In the genomic region with DNA sequence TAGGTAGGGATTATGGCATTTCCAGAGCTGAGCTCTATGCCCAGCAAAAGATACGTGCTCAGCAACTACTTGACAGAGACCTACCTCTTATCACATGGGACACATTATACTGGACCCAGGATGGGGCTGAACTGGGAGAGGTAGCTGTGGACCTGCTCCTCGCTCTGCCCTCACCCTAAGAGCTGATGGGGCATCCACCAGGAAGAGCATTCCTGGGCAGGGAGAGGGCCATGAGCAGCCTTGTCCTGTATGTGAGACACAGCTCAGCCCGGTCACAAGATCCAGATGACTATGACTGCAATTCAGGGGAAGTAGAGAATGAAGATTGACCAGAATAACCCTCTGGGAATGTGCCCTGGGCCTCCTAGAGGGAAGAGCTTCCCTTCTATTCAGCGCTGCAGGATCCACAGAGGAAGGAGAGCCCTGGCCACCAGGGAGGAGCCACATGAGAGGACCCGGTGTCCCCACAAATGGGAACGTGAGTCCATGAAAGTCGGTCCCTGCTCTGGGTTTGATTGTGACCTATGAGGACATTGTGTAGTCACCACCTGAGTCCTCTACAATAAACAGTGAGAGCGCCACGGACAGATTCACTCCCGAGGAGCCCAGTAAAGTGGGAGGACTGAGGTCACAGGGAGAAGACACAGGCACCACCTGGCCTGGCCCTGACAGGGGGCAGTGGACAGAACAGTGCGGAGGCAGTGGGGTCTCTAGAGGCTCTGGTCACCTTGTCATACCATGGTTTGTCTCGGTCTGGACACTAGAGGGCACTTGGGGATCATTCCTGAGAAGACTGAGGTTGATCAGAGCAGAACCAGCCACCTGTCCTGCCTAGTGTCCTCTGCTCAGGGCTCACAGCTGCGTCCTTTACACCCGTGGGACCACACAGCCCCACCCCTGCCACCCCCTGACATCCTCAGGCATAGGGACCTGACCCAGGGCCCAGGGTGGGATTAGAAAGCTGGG, we compare ENCODE assay signal across 8 cellular contexts.
DNase-seq lines count a peak whose midpoint lies in the region; ATAC-seq and TF ChIP-seq lines count a peak whose summit lies in the region.

No MANE protein-coding gene starts in this region.

- H3K4me3 ChIP-seq in OCI-LY7 (ENCODE audit: low read depth, low read length, poor library complexity, severe bottlenecking) = no peak overlapping the region
- H3K4me3 ChIP-seq in endodermal cell (ENCODE audit: low read length) = no peak overlapping the region

- H3K9me2 ChIP-seq in OCI-LY7 (ENCODE audit: insufficient read depth, low read length) = no peaks in the 10 kb centered on the region

- H3K4me2 ChIP-seq in OCI-LY7 (ENCODE audit: low read length) = peak overlapping the region; percentile 67

- peaks cover 99% of the 10 kb centered on the region for H3K27me3 Mint-ChIP-seq in endodermal cell (ENCODE audit: insufficient read depth)

- TF ChIP-seq CTCF in C4-2B (conservative IDR thresholded peaks at IDR 0.05) (peak; percentile 70), GM20000 (IDR thresholded peaks at IDR 0.05; ENCODE audit: extremely low read depth, missing control alignments) (peak; percentile 49), OCI-LY7 (conservative IDR thresholded peaks at IDR 0.05; ENCODE audit: low read length) (peak; percentile 85), endodermal cell (conservative IDR thresholded peaks at IDR 0.05) (peak; percentile 70), omental fat pad (IDR thresholded peaks at IDR 0.05) (no peak)

- intact Hi-C loops in OCI-LY7 (cut with micrococcal nuclease; ENCODE audit: unreplicated experiment) = loop anchor here (1.0 kb wide), 1 partner anchor 54 kb away; no protein-coding TSS in a partner anchor

- peaks cover 92% of the 10 kb centered on the region for H3K27me3 ChIP-seq in endodermal cell (ENCODE audit: control insufficient read depth, insufficient read depth, low read length, poor library complexity, severe bottlenecking)

- ATAC-seq in omental fat pad (ENCODE audit: low FRiP score) (peak; percentile 19), GM18873 (IDR thresholded peaks at IDR 0.05; ENCODE audit: low FRiP score, unreplicated experiment) (no peak)

- DNase-seq in GM20000 (ENCODE audit: low spot score) = peak; percentile 73
- DNase-seq in OCI-LY7 (ENCODE audit: low spot score) = peak; percentile 87
- DNase-seq in endodermal cell = peak; percentile 81
- DNase-seq in omental fat pad (ENCODE audit: low spot score) = no peak
- no peak for DNase-seq in Kasumi-1 (lab: John Stamatoyannopoulos, UW)
- no peak for DNase-seq in NCI-H2029 (lab: John Stamatoyannopoulos, UW)

- H3K79me2 ChIP-seq in OCI-LY7 (ENCODE audit: insufficient read depth, low read depth, low read length) = no peaks in the 10 kb centered on the region

- 46 to 56% methylated on average over 9 to 14 of the region's 14 CpGs for WGBS in endodermal cell (ENCODE audit: insufficient coverage in 1 of 2, insufficient read length in 1 of 2), 2 experiments

- H3K27ac Mint-ChIP-seq in endodermal cell = no peak overlapping the region

- H3K9me3 Mint-ChIP-seq in endodermal cell = no peaks in the 10 kb centered on the region

- H3K27ac ChIP-seq in C4-2B = no peak overlapping the region
- H3K27ac ChIP-seq in OCI-LY7 (ENCODE audit: low read depth, low read length, poor library complexity, severe bottlenecking) = peak overlapping the region; percentile 59
- no peak overlapping the region for H3K27ac ChIP-seq in endodermal cell (ENCODE audit: low read depth, low read length)

- H3K9me3 ChIP-seq in OCI-LY7 (ENCODE audit: low read length) (no peaks in the 10 kb centered on the region), endodermal cell (ENCODE audit: control insufficient read depth, low read length) (no peaks in the 10 kb centered on the region)

- no TSS peak for BruUV-seq in OCI-LY7 (replicated peaks; lab: Mats Ljungman, UMichigan)

- H4K20me1 ChIP-seq in OCI-LY7 (ENCODE audit: insufficient read depth, low read length) = no peaks in the 10 kb centered on the region

- no peaks in the 10 kb centered on the region; the same call in 1 of the 2 replicates for H3K36me3 ChIP-seq in OCI-LY7 (ENCODE audit: insufficient read depth, low read length)
- no peaks in the 10 kb centered on the region for H3K36me3 ChIP-seq in endodermal cell (ENCODE audit: control insufficient read depth, insufficient read depth, low read length)

- H2AFZ ChIP-seq in OCI-LY7 (ENCODE audit: low read length) = peak overlapping the region; percentile 33; the same call in 1 of the 2 replicates

- no peaks in the 10 kb centered on the region for H3K36me3 Mint-ChIP-seq in endodermal cell (ENCODE audit: low read depth)

- H3K4me1 Mint-ChIP-seq in endodermal cell = no peaks in the 10 kb centered on the region

- no peak overlapping the region for H3K9ac ChIP-seq in endodermal cell (ENCODE audit: extremely low read depth, low read length, poor library complexity, severe bottlenecking)

- peaks cover 64% of the 10 kb centered on the region for H3K4me1 ChIP-seq in OCI-LY7 (ENCODE audit: insufficient read depth, low read length, poor library complexity, severe bottlenecking)
- no peaks in the 10 kb centered on the region for H3K4me1 ChIP-seq in endodermal cell (ENCODE audit: control insufficient read depth, insufficient read depth, low read length)

- no peak overlapping the region for H3K4me3 Mint-ChIP-seq in endodermal cell

- POLR2A ChIA-PET in OCI-LY7 (lab: Charles Lee) = interaction anchor here (0.5 to 1.6 kb wide), 3 partner anchors 13 to 27 kb away, joined by 3 to 5 read pairs (median 5); no protein-coding TSS in a partner anchor

- CTCF ChIA-PET in OCI-LY7 (lab: Charles Lee; ENCODE audit: unreplicated experiment) = interaction anchor here (1.1 to 1.8 kb wide), 3 partner anchors 14 to 55 kb away, joined by 3 to 6 read pairs (median 3); no protein-coding TSS in a partner anchor

Comparison
In these comparisons a context has a peak if more than half of its experiments do, and no peak if none do; other contexts are left out.
1. CTCF ChIP-seq: peak in C4-2B (single experiment), GM20000 (single experiment), OCI-LY7 (single experiment) and endodermal cell (single experiment); none in omental fat pad (0 of 3).
2. DNase-seq: peak in GM20000 (single experiment), OCI-LY7 (single experiment) and endodermal cell (single experiment); none in omental fat pad (single experiment), Kasumi-1 (0 of 2) and NCI-H2029 (single experiment).